17 cellular contexts compared by ENCODE assay signal in genomic region chr1:65292861-65293593, GRCh38.
"Had no signal": no experiment of that assay in that cellular context is flagged by ENCODE, and none has a peak within 500 bp of the region (broad histone marks: within the 10 kb centered on the region; RNA-seq: fewer than 3 reads in every experiment).

No MANE protein-coding gene starts in this region.

- DNase-seq: activated CD4-positive, alpha-beta T cell treated with anti-CD3 and anti-CD28 coated beads, Interleukin-2, amount 50 U/mL, for 4 hours; activated naive CD4-positive, alpha-beta T cell treated with Interleukin-2 at 50 U/mL for 16 hours; activated naive CD8-positive, alpha-beta T cell treated with anti-CD3 and anti-CD28 coated beads for 36 hours; activated T-cell treated with anti-CD3 and anti-CD28 coated beads, Interleukin-2, amount 50 U/mL, for 48 hours; cortex of kidney; endodermal cell; foreskin melanocyte; pancreas; psoas muscle; stimulated activated CD4-positive, alpha-beta T cell treated with anti-CD3 and anti-CD28 coated beads, Interleukin-4, amount 100 ng/mL, for 24 hours; stimulated activated naive CD4-positive, alpha-beta T cell treated with Interleukin-2 at 50 U/mL for 16 hours; upper lobe of left lung had no signal

- H3K27ac ChIP-seq: breast epithelium, hepatocyte, pancreas, psoas muscle, right atrium auricular region, thoracic aorta, upper lobe of left lung had no signal

- H3K4me1 ChIP-seq: breast epithelium, pancreas, psoas muscle, right atrium auricular region, upper lobe of left lung had no signal

- H2AFZ ChIP-seq: hepatocyte had no signal

- H3K4me3 ChIP-seq: breast epithelium, hepatocyte, pancreas, psoas muscle, right atrium auricular region, thoracic aorta, upper lobe of left lung had no signal

- H3K27me3 ChIP-seq: breast epithelium, hepatocyte, pancreas, right atrium auricular region, upper lobe of left lung had no signal

- ATAC-seq: natural killer cell treated with Interleukin-12 subunit alpha and Interleukin-12 subunit beta and Interleukin-15 and Interleukin-18, amount 100 ng/mL, for 72 hours; pancreas; psoas muscle had no signal

- H3K36me3 ChIP-seq: breast epithelium, pancreas, right atrium auricular region, thoracic aorta, upper lobe of left lung had no signal

- H3K9me3 ChIP-seq: pancreas, psoas muscle, right atrium auricular region, thoracic aorta, upper lobe of left lung had no signal

- H3K4me2 ChIP-seq: hepatocyte had no signal
